ENCODE assay signal across 8 cellular contexts in genomic region chr7:99559276-99559915, GRCh38. TPM values are rescaled to one million over a fixed set of nuclear protein-coding genes. Genes with fewer than 3 reads are reported as not detected.
DNase-seq lines count a peak whose midpoint lies in the region; ATAC-seq and TF ChIP-seq lines count a peak whose summit lies in the region.

No MANE protein-coding gene starts in this region.

- H3K9me3 ChIP-seq in HAP-1 = no peaks in the 10 kb centered on the region
- H3K9me3 ChIP-seq in gastroesophageal sphincter = no peaks in the 10 kb centered on the region
- H3K9me3 ChIP-seq in skeletal muscle satellite cell (replicated peaks; ENCODE audit: low read length) = no peaks in the 10 kb centered on the region

- peaks cover 6% of the 10 kb centered on the region for H3K4me1 ChIP-seq in HAP-1
- H3K4me1 ChIP-seq in gastroesophageal sphincter = peaks cover 0 to 60% (median 18%) of the 10 kb centered on the region in 3 donors
- peaks cover 44% of the 10 kb centered on the region for H3K4me1 ChIP-seq in skeletal muscle satellite cell (ENCODE audit: control insufficient read depth, insufficient read depth, low read length)

- peak overlapping the region; percentile 94 for H3K9ac ChIP-seq in skeletal muscle satellite cell (ENCODE audit: low read depth, low read length)

- H3K36me3 ChIP-seq in HAP-1 (replicated peaks) (peaks cover 56% of the 10 kb centered on the region), gastroesophageal sphincter (peaks cover 0 to 64% of the 10 kb centered on the region in 2 donors), skeletal muscle satellite cell (ENCODE audit: insufficient read depth, low read length) (peaks cover 41% of the 10 kb centered on the region)

- whole genome bisulfite sequencing in gastroesophageal sphincter (ENCODE audit: low coverage in 1 of 2), 2 donors = 22 to 36% methylated on average over 19 to 20 of the region's 24 CpGs

- no peak for TF ChIP-seq EP300 in gastroesophageal sphincter (IDR thresholded peaks at IDR 0.05)

- no peak for TF ChIP-seq CTCF in WI38 (IDR thresholded peaks at IDR 0.05; ENCODE audit: low read depth, low read length)
- no peak for TF ChIP-seq CTCF in gastroesophageal sphincter (IDR thresholded peaks at IDR 0.05)

- in situ Hi-C loops in HAP-1 (cut with MboI; ENCODE audit: low sequenced_read_pairs) = no loop called here

- peak overlapping the region; percentile 91 for H3K4me3 ChIP-seq in HAP-1
- H3K4me3 ChIP-seq in WI38 (ENCODE audit: low read depth, low read length) = peak overlapping the region; percentile 95
- peak overlapping the region; percentile 81 to 83 for H3K4me3 ChIP-seq in gastroesophageal sphincter
- H3K4me3 ChIP-seq in skeletal muscle satellite cell (ENCODE audit: low read length) = peak overlapping the region; percentile 86

- no peak for DNase-seq in HAP-1 (ENCODE audit: low spot score in 2 of 2)
- no peak for DNase-seq in NCI-H2227 (lab: John Stamatoyannopoulos, UW; ENCODE audit: unreplicated experiment)
- no peak for DNase-seq in iPS-NIHi11 (ENCODE audit: low spot score)
- no peak for DNase-seq in NK-92 treated with Interleukin-12 subunit alpha and Interleukin-12 subunit beta, amount 100 ng/mL, for 24 hours (lab: John Stamatoyannopoulos, UW)

- H3K27me3 ChIP-seq in HAP-1 (ENCODE audit: low read depth) = no peaks in the 10 kb centered on the region
- H3K27me3 ChIP-seq in gastroesophageal sphincter = no peaks in the 10 kb centered on the region
- no peaks in the 10 kb centered on the region for H3K27me3 ChIP-seq in skeletal muscle satellite cell (ENCODE audit: control insufficient read depth, insufficient read depth, low read length)

- no peak for ATAC-seq in gastroesophageal sphincter
- ATAC-seq in GM18505 (IDR thresholded peaks at IDR 0.05; ENCODE audit: unreplicated experiment) = no peak

- H3K27ac ChIP-seq in gastroesophageal sphincter = peak overlapping the region; percentile 88 to 99 (median 96)

- H3K4me2 ChIP-seq in skeletal muscle satellite cell (ENCODE audit: low read length) = peak overlapping the region; percentile 88

- TF ChIP-seq POLR2A in gastroesophageal sphincter (IDR thresholded peaks at IDR 0.05) = no peak
- TF ChIP-seq POLR2A in GM18505 (IDR thresholded peaks at IDR 0.05; ENCODE audit: borderline replicate concordance, extremely low read depth, insufficient read depth, insufficient read length) = no peak

RNA-seq across cellular contexts. Expression of gene ZNF655, which starts 1.0 kb away (rescaled TPM):
- total RNA-seq in gastroesophageal sphincter = 100 to 1,000 TPM; 115 to 191 (median 116) TPM
- total RNA-seq in skeletal muscle satellite cell (2012; rRNA removed) = 51.0 and 55.3 TPM in 2 replicates

RNA-seq across cellular contexts. Expression of gene FAM200A, which starts 7.5 kb away (rescaled TPM):
- 1 to 10 TPM; 3.5 to 8.6 (median 4.3) TPM for total RNA-seq in gastroesophageal sphincter
- 8.1 and 9.6 TPM in 2 replicates for total RNA-seq in skeletal muscle satellite cell (2012; rRNA removed)

RNA-seq across cellular contexts. Expression of gene TMEM225B, which starts 38.7 kb away (rescaled TPM):
- 1 to 10 TPM in 2 of 4 donors, not detected in 2; 1.6 to 2.2 TPM for total RNA-seq in gastroesophageal sphincter
- not detected in 2 replicates for total RNA-seq in skeletal muscle satellite cell (2012; rRNA removed)

RNA-seq across cellular contexts. Expression of gene ZKSCAN5, which starts 54.9 kb away (rescaled TPM):
- total RNA-seq in gastroesophageal sphincter = 10 to 100 TPM in 2 of 4 donors, 1 to 10 TPM in 2; 7.5 to 12.5 (median 10.6) TPM
- 7.9 and 11.2 TPM in 2 replicates for total RNA-seq in skeletal muscle satellite cell (2012; rRNA removed)

RNA-seq across cellular contexts. Expression of gene ZSCAN25, which starts 57.4 kb away (rescaled TPM):
- 10 to 100 TPM; 10.9 to 26.5 (median 18.4) TPM for total RNA-seq in gastroesophageal sphincter
- total RNA-seq in skeletal muscle satellite cell (2012; rRNA removed) = 6.3 and 8.4 TPM in 2 replicates
